1 cellular context compared by ENCODE assay signal in genomic region chr15:72275635-72276325, GRCh38. TPM values are rescaled to one million over a fixed set of nuclear protein-coding genes. Genes with fewer than 3 reads are reported as not detected.
"Had no signal": no experiment of that assay in that cellular context is flagged by ENCODE, and none has a peak within 500 bp of the region (broad histone marks: within the 10 kb centered on the region; RNA-seq: fewer than 3 reads in every experiment).

No MANE protein-coding gene starts in this region.

RNA-seq across cellular contexts. Expression of gene CELF6, which starts 44.2 kb away (rescaled TPM):
- total RNA-seq: pulmonary artery endothelial cell had no signal
